16 cellular contexts compared by ENCODE assay signal in the genomic region with DNA sequence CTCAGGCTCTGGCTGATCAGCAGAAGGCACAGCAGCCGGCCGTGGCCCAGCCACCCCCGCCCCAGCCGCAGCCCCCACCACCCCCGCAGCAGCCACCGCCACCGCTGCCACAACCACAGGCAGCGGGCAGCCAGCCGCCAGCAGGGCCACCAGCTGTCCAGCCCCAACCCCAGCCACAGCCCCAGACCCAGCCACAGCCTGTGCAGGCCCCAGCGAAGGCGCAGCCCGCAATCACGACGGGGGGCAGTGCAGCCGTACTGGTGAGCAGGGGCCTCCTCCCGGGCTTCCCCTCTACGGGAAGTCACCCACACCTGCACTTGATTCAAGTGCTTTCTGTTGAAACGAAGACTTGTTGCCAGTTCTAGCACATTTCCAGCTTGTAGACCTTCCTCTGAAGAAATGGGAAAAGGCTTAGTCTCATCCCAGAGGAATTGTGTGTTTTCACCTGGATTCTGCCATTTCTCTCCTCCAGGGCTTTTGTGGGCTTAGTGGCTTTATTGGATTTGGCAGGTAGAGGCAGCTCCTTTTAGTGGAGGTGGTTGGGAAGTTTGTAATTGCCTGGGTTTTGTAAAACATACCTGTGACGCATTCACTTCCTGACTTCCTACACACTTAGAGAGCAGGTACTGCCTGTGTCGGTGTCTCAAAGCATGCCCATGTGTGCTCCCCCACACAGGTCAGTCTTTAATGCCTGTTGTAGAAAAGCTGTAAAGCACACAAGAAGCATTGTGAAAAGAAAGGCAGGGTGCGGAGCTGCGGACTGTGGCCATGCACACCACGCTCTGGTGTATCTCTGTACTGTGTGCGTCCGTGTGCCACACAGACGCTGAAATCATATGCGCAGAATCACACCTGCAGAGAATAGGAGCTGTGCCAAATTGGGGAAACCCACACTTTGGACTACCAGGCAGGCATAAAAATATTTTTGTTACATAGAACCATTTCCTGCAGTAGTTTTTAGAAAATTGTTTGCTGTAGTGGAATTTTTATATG.
"Had no signal": no experiment of that assay in that cellular context is flagged by ENCODE, and none has a peak within 500 bp of the region (broad histone marks: within the 10 kb centered on the region; RNA-seq: fewer than 3 reads in every experiment).

No MANE protein-coding gene starts in this region.

- H3K27ac Mint-ChIP-seq: activated B cell treated with CpG ODN at 0.5 μM for 24 hours; activated CD4-positive, alpha-beta T cell treated with anti-CD3 and anti-CD28 coated beads, Interleukin-2, amount 10 ng/mL, durations not matched to agents 7 days and 5 days; activated CD8-positive, alpha-beta T cell treated with anti-CD3 and anti-CD28 coated beads, Interleukin-2, amount 10 ng/mL, durations not matched to agents 7 days and 5 days; activated naive CD8-positive, alpha-beta T cell treated with anti-CD3 and anti-CD28 coated beads, Interleukin-2, amount 10 ng/mL, durations not matched to agents 7 days and 5 days; activated T-cell treated with anti-CD3 and anti-CD28 coated beads, Interleukin-2, amount 50 U/mL, for 24 hours had no signal

- H3K27me3 Mint-ChIP-seq: activated B cell treated with CpG ODN at 0.5 μM for 24 hours; activated CD4-positive, alpha-beta T cell treated with anti-CD3 and anti-CD28 coated beads, Interleukin-2, amount 10 ng/mL, durations not matched to agents 7 days and 5 days; activated naive CD8-positive, alpha-beta T cell treated with anti-CD3 and anti-CD28 coated beads, Interleukin-2, amount 10 ng/mL, durations not matched to agents 7 days and 5 days; activated T-cell treated with anti-CD3 and anti-CD28 coated beads, Interleukin-2, amount 50 U/mL, for 24 hours had no signal

- H3K4me1 ChIP-seq: left lung, psoas muscle, tibial nerve, vagina had no signal

- H3K27ac ChIP-seq: left lung, psoas muscle, tibial nerve, vagina had no signal

- H3K9me3 ChIP-seq: left lung, psoas muscle, tibial nerve, vagina had no signal

- H3K4me1 Mint-ChIP-seq: activated CD4-positive, alpha-beta T cell treated with anti-CD3 and anti-CD28 coated beads, Interleukin-2, amount 10 ng/mL, durations not matched to agents 7 days and 5 days had no signal

- DNase-seq: activated B cell treated with CpG ODN at 0.5 μM for 24 hours; activated CD4-positive, alpha-beta T cell treated with anti-CD3 and anti-CD28 coated beads, Interleukin-2, amount 10 ng/mL, durations not matched to agents 7 days and 5 days; activated CD8-positive, alpha-beta T cell treated with anti-CD3 and anti-CD28 coated beads, Interleukin-2, amount 10 ng/mL, durations not matched to agents 7 days and 5 days; activated effector memory CD4-positive, alpha-beta T cell treated with Interleukin-2 at 50 U/mL for 16 hours; activated naive CD8-positive, alpha-beta T cell treated with anti-CD3 and anti-CD28 coated beads, Interleukin-2, amount 10 ng/mL, durations not matched to agents 7 days and 5 days; activated T-cell treated with anti-CD3 and anti-CD28 coated beads, Interleukin-2, amount 50 U/mL, for 24 hours; left lung; psoas muscle; stimulated activated CD4-positive, alpha-beta T cell treated with anti-CD3 and anti-CD28 coated beads, Interleukin-2, amount 100 ng/mL, for 24 hours; stimulated activated naive CD8-positive, alpha-beta T cell treated with anti-CD3 and anti-CD28 coated beads, Interleukin-15, Interleukin-2, amounts not matched to agents 100 U/mL and 50 U/mL, for 24 hours; substantia nigra; T-helper 1 cell; T-helper 9 cell had no signal

- ATAC-seq: activated CD8-positive, alpha-beta T cell treated with anti-CD3 and anti-CD28 coated beads, Interleukin-2, amount 10 ng/mL, durations not matched to agents 7 days and 5 days; left lung; psoas muscle; right cardiac atrium; stimulated activated naive CD8-positive, alpha-beta T cell treated with anti-CD3 and anti-CD28 coated beads, Interleukin-15, Interleukin-2, amounts not matched to agents 100 U/mL and 50 U/mL, for 24 hours had no signal

- H3K9me3 Mint-ChIP-seq: activated B cell treated with CpG ODN at 0.5 μM for 24 hours; activated CD4-positive, alpha-beta T cell treated with anti-CD3 and anti-CD28 coated beads, Interleukin-2, amount 10 ng/mL, durations not matched to agents 7 days and 5 days; activated naive CD8-positive, alpha-beta T cell treated with anti-CD3 and anti-CD28 coated beads, Interleukin-2, amount 10 ng/mL, durations not matched to agents 7 days and 5 days; activated T-cell treated with anti-CD3 and anti-CD28 coated beads, Interleukin-2, amount 50 U/mL, for 24 hours had no signal

- H3K27me3 ChIP-seq: left lung, tibial nerve, vagina had no signal

- H3K4me3 Mint-ChIP-seq: activated B cell treated with CpG ODN at 0.5 μM for 24 hours; activated CD4-positive, alpha-beta T cell treated with anti-CD3 and anti-CD28 coated beads, Interleukin-2, amount 10 ng/mL, durations not matched to agents 7 days and 5 days; activated CD8-positive, alpha-beta T cell treated with anti-CD3 and anti-CD28 coated beads, Interleukin-2, amount 10 ng/mL, durations not matched to agents 7 days and 5 days; activated naive CD8-positive, alpha-beta T cell treated with anti-CD3 and anti-CD28 coated beads, Interleukin-2, amount 10 ng/mL, durations not matched to agents 7 days and 5 days; activated T-cell treated with anti-CD3 and anti-CD28 coated beads, Interleukin-2, amount 50 U/mL, for 24 hours had no signal

- H3K4me3 ChIP-seq: left lung, psoas muscle, tibial nerve, vagina had no signal
